Comparison of ENCODE assay signal across 9 cellular contexts in genomic region chr6:30769853-30770160, GRCh38. TPM values are rescaled to one million over a fixed set of nuclear protein-coding genes. Genes with fewer than 3 reads are reported as not detected.
DNase-seq lines count a peak whose midpoint lies in the region; ATAC-seq and TF ChIP-seq lines count a peak whose summit lies in the region.
"Had no signal": no experiment of that assay in that cellular context is flagged by ENCODE, and none has a peak within 500 bp of the region (broad histone marks: within the 10 kb centered on the region; RNA-seq: fewer than 3 reads in every experiment).

No MANE protein-coding gene starts in this region.

- peaks cover 6% of the 10 kb centered on the region for H3K36me3 Mint-ChIP-seq in Caco-2 (ENCODE audit: insufficient read depth, unreplicated experiment)
- no peaks in the 10 kb centered on the region for H3K36me3 Mint-ChIP-seq in endodermal cell (ENCODE audit: low read depth)

- DNase-seq in Caco-2 (no peak), RWPE2 (ENCODE audit: low spot score) (no peak), endodermal cell (no peak), NCI-H2196 (lab: John Stamatoyannopoulos, UW; ENCODE audit: unreplicated experiment) (no peak), cerebellum (ENCODE audit: low spot score) (no peak), NCI-H187 (lab: John Stamatoyannopoulos, UW) (no peak), NCI-H1694 treated with DMSO at 0.1 percent for 48 hours (lab: John Stamatoyannopoulos, UW) (no peak)
- DNase-seq: NCI-H748 treated with DMSO at 0.1 percent for 48 hours had no signal

- H3K4me1 Mint-ChIP-seq in Caco-2 (ENCODE audit: low read depth, unreplicated experiment) (peaks cover 31% of the 10 kb centered on the region), endodermal cell (peaks cover 39% of the 10 kb centered on the region)

- no peaks in the 10 kb centered on the region for H3K79me2 ChIP-seq in parathyroid adenoma

- H3K36me3 ChIP-seq in Caco-2 (ENCODE audit: control insufficient read depth, insufficient read depth, low read length) (no peaks in the 10 kb centered on the region), RWPE2 (ENCODE audit: low read depth) (no peaks in the 10 kb centered on the region), endodermal cell (ENCODE audit: control insufficient read depth, insufficient read depth, low read length) (no peaks in the 10 kb centered on the region), parathyroid adenoma (ENCODE audit: control insufficient read depth, insufficient read depth, low read length) (no peaks in the 10 kb centered on the region)

- peaks cover 41% of the 10 kb centered on the region for H3K4me1 ChIP-seq in Caco-2
- H3K4me1 ChIP-seq in RWPE2 (ENCODE audit: insufficient read depth, poor library complexity, severe bottlenecking) = peaks cover 21% of the 10 kb centered on the region
- H3K4me1 ChIP-seq in endodermal cell (ENCODE audit: control insufficient read depth, insufficient read depth, low read length) = peaks cover 10% of the 10 kb centered on the region
- H3K4me1 ChIP-seq in parathyroid adenoma = peaks cover 14% of the 10 kb centered on the region

- H3K27ac Mint-ChIP-seq in Caco-2 (ENCODE audit: unreplicated experiment) (peak overlapping the region; percentile 100), endodermal cell (peak overlapping the region; percentile 96)

- no peak overlapping the region for H3K9ac ChIP-seq in endodermal cell (ENCODE audit: extremely low read depth, low read length, poor library complexity, severe bottlenecking)
- H3K9ac ChIP-seq in parathyroid adenoma = no peak overlapping the region

- H2AFZ ChIP-seq in parathyroid adenoma = peak overlapping the region; percentile 97

- TF ChIP-seq CTCF in Caco-2 (IDR thresholded peaks at IDR 0.05; ENCODE audit: insufficient read depth in 1 of 2, low read depth in 1 of 2, low read length in 1 of 2, severe bottlenecking in 1 of 2, unreplicated experiment in 1 of 2) (no peak), RWPE2 (IDR thresholded peaks at IDR 0.05; ENCODE audit: poor library complexity, severe bottlenecking) (no peak), endodermal cell (conservative IDR thresholded peaks at IDR 0.05) (no peak), parathyroid adenoma (IDR thresholded peaks at IDR 0.05) (no peak)

- WGBS in endodermal cell (ENCODE audit: insufficient coverage in 1 of 2, insufficient read length in 1 of 2), 2 experiments = 66 to 67% methylated on average over 3 of the region's 3 CpGs

- CTCF ChIA-PET in Caco-2 (lab: Charles Lee) = interaction anchor here (1.4 kb wide), 1 partner anchor 11 kb away, joined by 3 read pairs; no protein-coding TSS in a partner anchor

- H3K4me3 ChIP-seq in Caco-2 (ENCODE audit: low read depth, low read length) = no peak overlapping the region
- H3K4me3 ChIP-seq in RWPE2 (ENCODE audit: severe bottlenecking) = no peak overlapping the region
- H3K4me3 ChIP-seq in endodermal cell (ENCODE audit: low read length) = no peak overlapping the region
- no peak overlapping the region for H3K4me3 ChIP-seq in parathyroid adenoma (ENCODE audit: low read depth, low read length)

- H3K4me2 ChIP-seq in parathyroid adenoma (ENCODE audit: low read length) = no peak overlapping the region

- ATAC-seq in RWPE2 (ENCODE audit: low read depth) = peak; percentile 7; the same call in 1 of the 3 replicates

- H3K27me3 ChIP-seq in Caco-2 (replicated peaks; ENCODE audit: control insufficient read depth, insufficient read depth, low read length) (no peaks in the 10 kb centered on the region), RWPE2 (ENCODE audit: insufficient read depth, poor library complexity, severe bottlenecking) (no peaks in the 10 kb centered on the region), endodermal cell (ENCODE audit: control insufficient read depth, insufficient read depth, low read length, poor library complexity, severe bottlenecking) (no peaks in the 10 kb centered on the region), parathyroid adenoma (ENCODE audit: control insufficient read depth, insufficient read depth, low read length) (no peaks in the 10 kb centered on the region)

- no peaks in the 10 kb centered on the region for H3K9me3 ChIP-seq in Caco-2
- peaks cover 2% of the 10 kb centered on the region for H3K9me3 ChIP-seq in RWPE2 (ENCODE audit: severe bottlenecking)
- H3K9me3 ChIP-seq in endodermal cell (ENCODE audit: control insufficient read depth, low read length) = no peaks in the 10 kb centered on the region
- H3K9me3 ChIP-seq in parathyroid adenoma (ENCODE audit: control insufficient read depth, low read length) = no peaks in the 10 kb centered on the region

- POLR2A ChIA-PET in Caco-2 (lab: Charles Lee) = interaction anchor here (1.0 to 1.5 kb wide), 2 partner anchors 25 to 144 kb away, joined by 4 to 10 read pairs; partner anchors contain the start of gene IER3

- intact Hi-C loops in Caco-2 (cut with micrococcal nuclease; ENCODE audit: unreplicated experiment) = loop anchor here (2.0 kb wide), 2 partner anchors 27 to 53 kb away; partner anchors contain the start of gene FLOT1

- peak overlapping the region; percentile 93 for H3K27ac ChIP-seq in RWPE2 (ENCODE audit: poor library complexity, severe bottlenecking)
- no peak overlapping the region for H3K27ac ChIP-seq in endodermal cell (ENCODE audit: low read depth, low read length)
- peak overlapping the region; percentile 57 for H3K27ac ChIP-seq in parathyroid adenoma

- no peaks in the 10 kb centered on the region for H3K27me3 Mint-ChIP-seq in Caco-2 (ENCODE audit: insufficient read depth, unreplicated experiment)
- no peaks in the 10 kb centered on the region for H3K27me3 Mint-ChIP-seq in endodermal cell (ENCODE audit: insufficient read depth)

- peaks cover 9% of the 10 kb centered on the region for H3K9me3 Mint-ChIP-seq in Caco-2 (ENCODE audit: unreplicated experiment)
- peaks cover 2% of the 10 kb centered on the region for H3K9me3 Mint-ChIP-seq in endodermal cell

- TSS peak; percentile 65 for BruUV-seq in Caco-2 (replicated peaks; lab: Mats Ljungman, UMichigan)

- H3K4me3 Mint-ChIP-seq in Caco-2 (ENCODE audit: unreplicated experiment) (peak overlapping the region; percentile 95), endodermal cell (peak overlapping the region; percentile 25)

RNA-seq across cellular contexts. Expression of gene IER3, which starts 25.5 kb away (rescaled TPM):
- total RNA-seq in Caco-2 (2022) (13.0 and 17.4 TPM in 2 replicates), endodermal cell (100 to 1,000 TPM; 102 to 136 TPM), cerebellum (4.5 TPM)
- polyA plus RNA-seq in endodermal cell (2013, experiment 1 of 2) = 51.3 TPM
- polyA plus RNA-seq in endodermal cell (2013, experiment 2 of 2) = 74.4 TPM

RNA-seq across cellular contexts. Expression of gene FLOT1, which starts 27.3 kb away (rescaled TPM):
- 101 and 113 TPM in 2 replicates for total RNA-seq in Caco-2 (2022)
- total RNA-seq in endodermal cell = 100 to 1,000 TPM; 121 to 141 TPM
- polyA plus RNA-seq in endodermal cell (2013, experiment 1 of 2) = 119 TPM
- 111 TPM for polyA plus RNA-seq in endodermal cell (2013, experiment 2 of 2)
- total RNA-seq in cerebellum = 35.7 TPM

RNA-seq across cellular contexts. Expression of gene TUBB, which starts 49.7 kb away (rescaled TPM):
- total RNA-seq in Caco-2 (2022) = 742 and 788 TPM in 2 replicates
- 1,000 to 10,000 TPM; 1,504 to 1,815 TPM for total RNA-seq in endodermal cell
- polyA plus RNA-seq in endodermal cell (2013, experiment 1 of 2) = 2,363 TPM
- 2,162 TPM for polyA plus RNA-seq in endodermal cell (2013, experiment 2 of 2)
- 608 TPM for total RNA-seq in cerebellum

RNA-seq across cellular contexts. Expression of gene MDC1, which starts 52.7 kb away (rescaled TPM):
- total RNA-seq in Caco-2 (2022) = 46.6 and 48.6 TPM in 2 replicates
- 10 to 100 TPM; 79.0 to 95.1 TPM for total RNA-seq in endodermal cell
- polyA plus RNA-seq in endodermal cell (2013, experiment 1 of 2) = 80.0 TPM
- polyA plus RNA-seq in endodermal cell (2013, experiment 2 of 2) = 74.0 TPM
- total RNA-seq in cerebellum = 9.5 TPM
